In genomic region chr1:63569917-63570316, GRCh38 we compare ENCODE assay signal across 27 cellular contexts.
"Had no signal": no experiment of that assay in that cellular context is flagged by ENCODE, and none has a peak within 500 bp of the region (broad histone marks: within the 10 kb centered on the region; RNA-seq: fewer than 3 reads in every experiment).

No MANE protein-coding gene starts in this region.

- ATAC-seq: activated naive CD4-positive, alpha-beta T cell treated with anti-CD3 and anti-CD28 coated beads, Interleukin-2, amount 50 U/mL, for 72 hours; activated T-cell treated with anti-CD3 and anti-CD28 coated beads, Interleukin-2, amount 50 U/mL, for 72 hours; esophagus mucosa; heart left ventricle had no signal

- H3K27me3 ChIP-seq: ascending aorta, breast epithelium, cardiac muscle cell, colonic mucosa, heart left ventricle had no signal

- DNase-seq: activated CD4-positive, alpha-beta memory T cell treated with anti-CD3 and anti-CD28 coated beads, Interleukin-2, amount 10 ng/mL, durations not matched to agents 7 days and 5 days; activated CD4-positive, alpha-beta T cell treated with anti-CD3 and anti-CD28 coated beads for 1 hour; activated CD4-positive, alpha-beta T cell treated with anti-CD3 and anti-CD28 coated beads for 4 hours; activated CD4-positive, alpha-beta T cell treated with anti-CD3 and anti-CD28 coated beads, Interleukin-2, amount 10 ng/mL, durations not matched to agents 7 days and 5 days; activated CD4-positive, alpha-beta T cell treated with anti-CD3 and anti-CD28 coated beads, Interleukin-2, amount 50 U/mL, for 4 hours; activated CD8-positive, alpha-beta memory T cell treated with anti-CD3 and anti-CD28 coated beads, Interleukin-2, amount 50 U/mL, for 48 hours; activated gamma-delta T cell; activated naive CD4-positive, alpha-beta T cell; activated naive CD4-positive, alpha-beta T cell treated with anti-CD3 and anti-CD28 coated beads, Interleukin-2, amount 10 ng/mL, durations not matched to agents 7 days and 5 days; activated naive CD8-positive, alpha-beta T cell treated with anti-CD3 and anti-CD28 coated beads, Interleukin-2, amount 10 ng/mL, durations not matched to agents 7 days and 5 days; activated T-cell treated with anti-CD3 and anti-CD28 coated beads for 4 hours; activated T-cell treated with anti-CD3 and anti-CD28 coated beads, Interleukin-2, amount 50 U/mL, for 24 hours; activated T-cell treated with anti-CD3 and anti-CD28 coated beads, Interleukin-2, amount 50 U/mL, for 72 hours; central memory CD4-positive, alpha-beta T cell; cerebellar nuclear complex; colonic mucosa; effector CD8-positive, alpha-beta T cell; foreskin fibroblast; glutamatergic neuron; heart left ventricle; T-helper 2 cell had no signal

- H3K4me1 ChIP-seq: ascending aorta, breast epithelium, colonic mucosa, heart left ventricle had no signal

- FAIRE-seq: frontal cortex had no signal

- H3K4me3 ChIP-seq: ascending aorta, breast epithelium, cardiac muscle cell, colonic mucosa, heart left ventricle had no signal

- H3K27ac ChIP-seq: ascending aorta, breast epithelium, cardiac muscle cell, colonic mucosa, heart left ventricle had no signal

- H3K9me3 ChIP-seq: ascending aorta, breast epithelium, colonic mucosa, heart left ventricle had no signal

- H3K36me3 ChIP-seq: ascending aorta, breast epithelium, cardiac muscle cell, colonic mucosa had no signal
